1 cellular context compared by ENCODE assay signal in the genomic region with DNA sequence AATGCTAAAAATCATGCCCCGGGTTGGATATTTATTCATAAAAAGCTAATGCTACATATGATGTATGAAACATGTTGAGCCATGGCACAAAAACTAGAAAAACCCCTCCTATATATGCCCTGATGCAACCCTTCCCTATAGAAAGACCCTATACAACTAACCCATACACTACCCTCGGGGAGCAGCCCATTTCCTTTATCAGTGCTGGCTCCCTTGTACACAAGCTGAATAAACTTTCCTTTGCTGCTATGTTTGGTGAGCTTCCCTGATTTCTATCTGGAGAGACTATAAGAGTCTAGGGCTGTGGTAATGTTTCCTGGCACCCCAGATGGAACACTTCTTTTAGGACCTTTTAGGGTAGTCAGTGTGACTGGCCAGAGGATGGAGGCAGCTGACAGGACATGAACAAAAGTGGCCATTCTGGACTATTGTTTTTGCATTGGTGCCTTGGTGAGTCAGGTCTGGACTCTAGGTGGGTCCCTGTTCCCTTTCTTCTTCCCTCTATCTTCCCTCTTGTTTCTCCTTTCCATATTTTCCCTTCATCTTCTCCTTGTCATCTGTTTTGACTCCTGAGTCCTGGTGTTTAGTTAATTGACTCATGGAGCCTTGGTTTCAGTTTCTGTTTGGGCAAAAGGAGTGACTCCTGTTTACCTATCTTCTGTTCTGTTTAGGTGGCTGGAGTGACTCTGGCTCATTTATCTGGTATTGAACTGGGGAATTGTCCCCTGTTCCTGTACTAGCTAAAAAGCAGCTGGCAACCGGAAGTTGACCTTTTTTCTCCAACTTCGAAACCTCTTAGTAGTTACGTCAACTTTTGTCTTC.
TF ChIP-seq lines count a peak whose summit lies in the region.

No MANE protein-coding gene starts in this region.

TF ChIP-seq in SK-N-SH, 30 proteins besides CTCF, POLR2A, EP300 and RAD21 (continued from another document):
- TF ChIP-seq TCF12 (IDR thresholded peaks at IDR 0.05), result no peak
- TF ChIP-seq, protein P1, sequence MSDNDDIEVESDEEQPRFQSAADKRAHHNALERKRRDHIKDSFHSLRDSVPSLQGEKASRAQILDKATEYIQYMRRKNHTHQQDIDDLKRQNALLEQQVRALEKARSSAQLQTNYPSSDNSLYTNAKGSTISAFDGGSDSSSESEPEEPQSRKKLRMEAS (IDR thresholded peaks at IDR 0.05; ENCODE audit: low read depth), result no peak
- TF ChIP-seq JUND (IDR thresholded peaks at IDR 0.05), result no peak
- no peak for TF ChIP-seq GATA2 (CRISPR knock-in tag; IDR thresholded peaks at IDR 0.05)
- TF ChIP-seq NRF1 (IDR thresholded peaks at IDR 0.05; ENCODE audit: low read depth, low read length), result no peak
- no peak for TF ChIP-seq RFX5 (IDR thresholded peaks at IDR 0.05; ENCODE audit: low read length)
- no peak for TF ChIP-seq FOXM1 (IDR thresholded peaks at IDR 0.05; ENCODE audit: low read depth)
- TF ChIP-seq YY1 (IDR thresholded peaks at IDR 0.05; ENCODE audit: low read depth), result no peak
- TF ChIP-seq MXI1 (IDR thresholded peaks at IDR 0.05; ENCODE audit: low read depth, low read length), result no peak
- TF ChIP-seq, protein P2, sequence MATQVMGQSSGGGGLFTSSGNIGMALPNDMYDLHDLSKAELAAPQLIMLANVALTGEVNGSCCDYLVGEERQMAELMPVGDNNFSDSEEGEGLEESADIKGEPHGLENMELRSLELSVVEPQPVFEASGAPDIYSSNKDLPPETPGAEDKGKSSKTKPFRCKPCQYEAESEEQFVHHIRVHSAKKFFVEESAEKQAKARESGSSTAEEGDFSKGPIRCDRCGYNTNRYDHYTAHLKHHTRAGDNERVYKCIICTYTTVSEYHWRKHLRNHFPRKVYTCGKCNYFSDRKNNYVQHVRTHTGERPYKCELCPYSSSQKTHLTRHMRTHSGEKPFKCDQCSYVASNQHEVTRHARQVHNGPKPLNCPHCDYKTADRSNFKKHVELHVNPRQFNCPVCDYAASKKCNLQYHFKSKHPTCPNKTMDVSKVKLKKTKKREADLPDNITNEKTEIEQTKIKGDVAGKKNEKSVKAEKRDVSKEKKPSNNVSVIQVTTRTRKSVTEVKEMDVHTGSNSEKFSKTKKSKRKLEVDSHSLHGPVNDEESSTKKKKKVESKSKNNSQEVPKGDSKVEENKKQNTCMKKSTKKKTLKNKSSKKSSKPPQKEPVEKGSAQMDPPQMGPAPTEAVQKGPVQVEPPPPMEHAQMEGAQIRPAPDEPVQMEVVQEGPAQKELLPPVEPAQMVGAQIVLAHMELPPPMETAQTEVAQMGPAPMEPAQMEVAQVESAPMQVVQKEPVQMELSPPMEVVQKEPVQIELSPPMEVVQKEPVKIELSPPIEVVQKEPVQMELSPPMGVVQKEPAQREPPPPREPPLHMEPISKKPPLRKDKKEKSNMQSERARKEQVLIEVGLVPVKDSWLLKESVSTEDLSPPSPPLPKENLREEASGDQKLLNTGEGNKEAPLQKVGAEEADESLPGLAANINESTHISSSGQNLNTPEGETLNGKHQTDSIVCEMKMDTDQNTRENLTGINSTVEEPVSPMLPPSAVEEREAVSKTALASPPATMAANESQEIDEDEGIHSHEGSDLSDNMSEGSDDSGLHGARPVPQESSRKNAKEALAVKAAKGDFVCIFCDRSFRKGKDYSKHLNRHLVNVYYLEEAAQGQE (IDR thresholded peaks at IDR 0.05; ENCODE audit: low read depth, low read length), result no peak
